Comparison of ENCODE assay signal across 27 cellular contexts in genomic region chr18:73556904-73557303, GRCh38.
"Had no signal": no experiment of that assay in that cellular context is flagged by ENCODE, and none has a peak within 500 bp of the region (broad histone marks: within the 10 kb centered on the region; RNA-seq: fewer than 3 reads in every experiment).

No MANE protein-coding gene starts in this region.

- H3K9me3 Mint-ChIP-seq: activated CD4-positive, alpha-beta T cell treated with anti-CD3 and anti-CD28 coated beads, Interleukin-2, amount 10 ng/mL, durations not matched to agents 24 days and 14 days; activated T-helper 1 cell treated with anti-CD3 and anti-CD28 coated beads, Interleukin-12 subunit alpha, Interleukin-12 subunit beta, Interleukin-2, Interleukin-4 antibody, amounts not matched to agents 30 ng/mL and 10 ng/mL and 1 ng/mL, durations not matched to agents 14 hours and 24 hours and 36 hours had no signal

- H3K27me3 Mint-ChIP-seq: activated B cell treated with CpG ODN at 0.5 μM for 24 hours; activated CD4-positive, alpha-beta T cell treated with anti-CD3 and anti-CD28 coated beads, Interleukin-2, amount 10 ng/mL, durations not matched to agents 24 days and 14 days; activated CD8-positive, alpha-beta memory T cell treated with anti-CD3 and anti-CD28 coated beads, Interleukin-2, amount 10 ng/mL, durations not matched to agents 7 days and 5 days; activated naive CD4-positive, alpha-beta T cell treated with anti-CD3 and anti-CD28 coated beads, Interleukin-2, amount 50 U/mL, for 24 hours; activated T-cell treated with anti-CD3 and anti-CD28 coated beads, Interleukin-2, amount 50 U/mL, for 24 hours; T-helper 17 cell had no signal

- H3K4me3 Mint-ChIP-seq: activated B cell treated with CpG ODN at 0.5 μM for 24 hours; activated CD4-positive, alpha-beta T cell treated with anti-CD3 and anti-CD28 coated beads, Interleukin-2, amount 10 ng/mL, durations not matched to agents 24 days and 14 days; activated CD8-positive, alpha-beta memory T cell treated with anti-CD3 and anti-CD28 coated beads, Interleukin-2, amount 10 ng/mL, durations not matched to agents 7 days and 5 days; activated naive CD4-positive, alpha-beta T cell treated with anti-CD3 and anti-CD28 coated beads, Interleukin-2, amount 50 U/mL, for 24 hours; activated T-cell treated with anti-CD3 and anti-CD28 coated beads, Interleukin-2, amount 50 U/mL, for 24 hours; activated T-helper 1 cell treated with anti-CD3 and anti-CD28 coated beads, Interleukin-12 subunit alpha, Interleukin-12 subunit beta, Interleukin-2, Interleukin-4 antibody, amounts not matched to agents 30 ng/mL and 10 ng/mL and 1 ng/mL, durations not matched to agents 14 hours and 24 hours and 36 hours; T-helper 17 cell had no signal

- H3K4me3 ChIP-seq: breast epithelium, K562 had no signal

- H3K4me1 Mint-ChIP-seq: activated B cell treated with CpG ODN at 0.5 μM for 24 hours; activated CD4-positive, alpha-beta T cell treated with anti-CD3 and anti-CD28 coated beads, Interleukin-2, amount 10 ng/mL, durations not matched to agents 24 days and 14 days; activated CD8-positive, alpha-beta memory T cell treated with anti-CD3 and anti-CD28 coated beads, Interleukin-2, amount 10 ng/mL, durations not matched to agents 7 days and 5 days; activated naive CD4-positive, alpha-beta T cell treated with anti-CD3 and anti-CD28 coated beads, Interleukin-2, amount 50 U/mL, for 24 hours; T-helper 17 cell had no signal

- H3K27me3 ChIP-seq: breast epithelium had no signal

- H3K27ac Mint-ChIP-seq: activated B cell treated with CpG ODN at 0.5 μM for 24 hours; activated CD4-positive, alpha-beta T cell treated with anti-CD3 and anti-CD28 coated beads, Interleukin-2, amount 10 ng/mL, durations not matched to agents 24 days and 14 days; activated CD8-positive, alpha-beta memory T cell treated with anti-CD3 and anti-CD28 coated beads, Interleukin-2, amount 10 ng/mL, durations not matched to agents 7 days and 5 days; activated naive CD4-positive, alpha-beta T cell treated with anti-CD3 and anti-CD28 coated beads, Interleukin-2, amount 50 U/mL, for 24 hours; activated T-cell treated with anti-CD3 and anti-CD28 coated beads, Interleukin-2, amount 50 U/mL, for 24 hours; activated T-helper 1 cell treated with anti-CD3 and anti-CD28 coated beads, Interleukin-12 subunit alpha, Interleukin-12 subunit beta, Interleukin-2, Interleukin-4 antibody, amounts not matched to agents 30 ng/mL and 10 ng/mL and 1 ng/mL, durations not matched to agents 14 hours and 24 hours and 36 hours; T-helper 17 cell had no signal

- ATAC-seq: activated CD8-positive, alpha-beta memory T cell treated with anti-CD3 and anti-CD28 coated beads, Interleukin-2, amount 10 ng/mL, durations not matched to agents 7 days and 5 days; K562; T-helper 17 cell had no signal

- FAIRE-seq: K562 had no signal

- DNase-seq: activated B cell treated with CpG ODN at 0.5 μM for 24 hours; activated CD4-positive, alpha-beta T cell treated with anti-CD3 and anti-CD28 coated beads for 1 hour; activated CD4-positive, alpha-beta T cell treated with anti-CD3 and anti-CD28 coated beads, Interleukin-2, amount 10 ng/mL, durations not matched to agents 24 days and 14 days; activated CD4-positive, alpha-beta T cell treated with anti-CD3 and anti-CD28 coated beads, Interleukin-2, amount 50 U/mL, for 48 hours; activated CD8-positive, alpha-beta memory T cell treated with anti-CD3 and anti-CD28 coated beads, Interleukin-2, amount 10 ng/mL, durations not matched to agents 7 days and 5 days; activated effector memory CD4-positive, alpha-beta T cell treated with Interleukin-2 at 50 U/mL for 16 hours; activated naive CD4-positive, alpha-beta T cell; activated T-cell treated with anti-CD3 and anti-CD28 coated beads, Interleukin-2, amount 50 U/mL, for 24 hours; aorta; central memory CD4-positive, alpha-beta T cell; Kasumi-1; NCI-H1092; NCI-H1417; NCI-H1694 treated with DMSO at 0.1 percent for 48 hours; NCI-H2081; NCI-H2171; NCI-H226; NCI-H510A; NCI-H526 treated with DMSO at 0.1 percent for 48 hours; NCI-H82; SHP77 treated with DMSO at 0.1 percent for 48 hours; T-helper 17 cell; T-helper 9 cell had no signal

- H3K36me3 Mint-ChIP-seq: activated CD8-positive, alpha-beta memory T cell treated with anti-CD3 and anti-CD28 coated beads, Interleukin-2, amount 10 ng/mL, durations not matched to agents 7 days and 5 days; activated naive CD4-positive, alpha-beta T cell treated with anti-CD3 and anti-CD28 coated beads, Interleukin-2, amount 50 U/mL, for 24 hours had no signal

- H3K36me3 ChIP-seq: breast epithelium had no signal
